In the genomic region with DNA sequence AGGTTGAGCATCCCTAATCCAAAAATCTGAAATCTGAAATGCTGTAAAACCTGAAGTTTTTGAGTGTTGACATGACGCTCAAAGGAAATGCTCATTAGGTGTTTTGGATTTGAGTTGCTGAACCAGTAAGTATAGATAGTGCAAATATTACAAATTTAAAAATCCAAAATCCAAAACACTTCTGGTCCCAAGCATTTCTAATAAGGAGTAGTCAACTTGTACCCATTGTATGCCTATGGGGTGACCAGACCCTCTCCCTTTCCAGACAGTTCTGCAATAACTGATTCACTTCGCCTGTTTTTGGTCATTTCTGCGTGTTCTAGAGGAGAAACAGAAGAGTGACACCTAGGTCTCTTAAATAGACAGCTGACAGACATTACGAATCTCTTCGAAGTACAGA, we compare ENCODE assay signal across 25 cellular contexts.
DNase-seq lines count a peak whose midpoint lies in the region; ATAC-seq, FAIRE-seq and TF ChIP-seq lines count a peak whose summit lies in the region.
"Had no signal": no experiment of that assay in that cellular context is flagged by ENCODE, and none has a peak within 500 bp of the region (broad histone marks: within the 10 kb centered on the region; RNA-seq: fewer than 3 reads in every experiment).

No MANE protein-coding gene starts in this region.

- no peaks in the 10 kb centered on the region for H3K9me3 Mint-ChIP-seq in astrocyte (ENCODE audit: unreplicated experiment)
- no peaks in the 10 kb centered on the region for H3K9me3 Mint-ChIP-seq in endothelial cell (ENCODE audit: unreplicated experiment)
- H3K9me3 Mint-ChIP-seq: CD4-positive, alpha-beta memory T cell had no signal

- WGBS in mesodermal cell (ENCODE audit: insufficient coverage in 2 of 2), 2 experiments, result 90 to 93% methylated on average over 4 to 5 of the region's 5 CpGs

- H3K36me3 Mint-ChIP-seq in astrocyte (ENCODE audit: low read depth, unreplicated experiment) (peaks cover 4% of the 10 kb centered on the region), endothelial cell (ENCODE audit: low read depth, unreplicated experiment) (no peaks in the 10 kb centered on the region)

- peak overlapping the region; percentile 98 for H3K27ac ChIP-seq in cardiac muscle cell
- no peak overlapping the region for H3K27ac ChIP-seq in astrocyte (ENCODE audit: low read depth, low read length)
- peak overlapping the region; percentile 94 for H3K27ac ChIP-seq in mesodermal cell (ENCODE audit: low read depth, low read length, severe bottlenecking)
- H3K27ac ChIP-seq: 22Rv1; BLaER1 treated with 17β-estradiol and CSF1 and Interleukin-3, amounts not matched to agents 10 nM and 100 nM; GM23248 had no signal

- H3K9ac ChIP-seq in astrocyte (ENCODE audit: low read length), result no peak overlapping the region
- H3K9ac ChIP-seq: BLaER1 treated with 17β-estradiol and CSF1 and Interleukin-3, amounts not matched to agents 10 nM and 100 nM; GM23248 had no signal

- H3K4me1 ChIP-seq in cardiac muscle cell (ENCODE audit: low read depth) (peaks cover 78% of the 10 kb centered on the region), astrocyte (ENCODE audit: insufficient read depth, low read length) (peaks cover 11% of the 10 kb centered on the region), mesodermal cell (ENCODE audit: control insufficient read depth, insufficient read depth, low read length, poor library complexity, severe bottlenecking) (peaks cover 77% of the 10 kb centered on the region)
- H3K4me1 ChIP-seq: BLaER1 treated with 17β-estradiol and CSF1 and Interleukin-3, amounts not matched to agents 10 nM and 100 nM had no signal

- H3K79me2 ChIP-seq in astrocyte (ENCODE audit: insufficient read depth, low read length), result peaks cover 10% of the 10 kb centered on the region

- no peaks in the 10 kb centered on the region for H3K27me3 ChIP-seq in cardiac muscle cell
- no peaks in the 10 kb centered on the region for H3K27me3 ChIP-seq in astrocyte (ENCODE audit: insufficient read depth, low read length)
- H3K27me3 ChIP-seq: BLaER1 treated with 17β-estradiol and CSF1 and Interleukin-3, amounts not matched to agents 10 nM and 100 nM; Peyer's patch had no signal

- ATAC-seq in left ventricle myocardium superior, result no peak
- no peak for ATAC-seq in GM21825 (IDR thresholded peaks at IDR 0.05; ENCODE audit: unreplicated experiment)
- ATAC-seq: GM12878, HCT116, HepG2 had no signal

- H3K4me3 ChIP-seq in cardiac muscle cell (no peak overlapping the region), astrocyte (ENCODE audit: insufficient read depth, low read depth, low read length) (no peak overlapping the region), mesodermal cell (ENCODE audit: extremely low read depth, insufficient read depth, low read length, poor library complexity, severe bottlenecking) (no peak overlapping the region)
- H3K4me3 ChIP-seq: BLaER1 treated with 17β-estradiol and CSF1 and Interleukin-3, amounts not matched to agents 10 nM and 100 nM; GM12878; GM23248; Peyer's patch had no signal

- H3K4me3 Mint-ChIP-seq in astrocyte (ENCODE audit: unreplicated experiment) (no peak overlapping the region), endothelial cell (ENCODE audit: unreplicated experiment) (no peak overlapping the region)
- H3K4me3 Mint-ChIP-seq: CD4-positive, alpha-beta memory T cell had no signal

- peaks cover 34% of the 10 kb centered on the region for H3K4me1 Mint-ChIP-seq in astrocyte (ENCODE audit: low read depth, unreplicated experiment)
- peaks cover 51% of the 10 kb centered on the region for H3K4me1 Mint-ChIP-seq in endothelial cell (ENCODE audit: unreplicated experiment)

- H2AFZ ChIP-seq in astrocyte (ENCODE audit: low read depth, low read length), result no peak overlapping the region
- H2AFZ ChIP-seq: GM23248 had no signal

- H3K9me3 ChIP-seq in cardiac muscle cell (ENCODE audit: low read depth) (no peaks in the 10 kb centered on the region), astrocyte (ENCODE audit: insufficient read depth, low read depth, low read length) (no peaks in the 10 kb centered on the region), mesodermal cell (ENCODE audit: control insufficient read depth, low read length) (no peaks in the 10 kb centered on the region)
- H3K9me3 ChIP-seq: BLaER1 treated with 17β-estradiol and CSF1 and Interleukin-3, amounts not matched to agents 10 nM and 100 nM; Caco-2; Peyer's patch had no signal

- TF ChIP-seq CTCF in cardiac muscle cell (IDR thresholded peaks at IDR 0.05; ENCODE audit: low read depth, low read length) (no peak), astrocyte (IDR thresholded peaks at IDR 0.05; ENCODE audit: insufficient read depth, low read depth, low read length) (no peak), endothelial cell (IDR thresholded peaks at IDR 0.05; ENCODE audit: unreplicated experiment) (no peak)

- H3K4me2 ChIP-seq in astrocyte (ENCODE audit: low read length), result no peak overlapping the region
- H3K4me2 ChIP-seq: BLaER1 treated with 17β-estradiol and CSF1 and Interleukin-3, amounts not matched to agents 10 nM and 100 nM had no signal

- DNase-seq in cardiac muscle cell (ENCODE audit: low read depth in 1 of 2, low spot score in 1 of 2), result no peak
- no peak for DNase-seq in left ventricle myocardium superior
- no peak for DNase-seq in astrocyte (ENCODE audit: low read depth)
- no peak for DNase-seq in KBM-7
- DNase-seq in endothelial cell (ENCODE audit: low spot score), result no peak
- DNase-seq in NCI-H446 (lab: John Stamatoyannopoulos, UW), result no peak
- DNase-seq: Caco-2; CD4-positive, alpha-beta memory T cell; DMS 273 treated with DMSO at 0.1 percent for 48 hours; DND-41; GM23248; KG1; NCI-H1105; NCI-H146; NCI-H2029 treated with DMSO at 0.1 percent for 48 hours; NCI-H226; NCI-H526; Peyer's patch had no signal

- FAIRE-seq in astrocyte (lab: Jason Lieb, UNC), result peak; percentile 59
- FAIRE-seq: GM12878, HepG2 had no signal

- H3K27me3 Mint-ChIP-seq in astrocyte (ENCODE audit: low read depth, unreplicated experiment) (no peaks in the 10 kb centered on the region), endothelial cell (ENCODE audit: unreplicated experiment) (peaks cover under 1% of the 10 kb centered on the region)
- H3K27me3 Mint-ChIP-seq: CD4-positive, alpha-beta memory T cell had no signal

- no peaks in the 10 kb centered on the region for H4K20me1 ChIP-seq in astrocyte (ENCODE audit: insufficient read depth, low read length)
- H4K20me1 ChIP-seq: BLaER1 treated with 17β-estradiol and CSF1 and Interleukin-3, amounts not matched to agents 10 nM and 100 nM had no signal

- H3K27ac Mint-ChIP-seq in astrocyte (ENCODE audit: unreplicated experiment) (no peak overlapping the region), endothelial cell (ENCODE audit: unreplicated experiment) (no peak overlapping the region)
- H3K27ac Mint-ChIP-seq: CD4-positive, alpha-beta memory T cell had no signal

- intact Hi-C loops in left ventricle myocardium superior (cut with micrococcal nuclease), result no loop called here

- in situ Hi-C loops in KBM-7 (cut with MboI; ENCODE audit: low pct_unique_long_range_greater_than_20kb, low sequenced_read_pairs), result no loop called here

- peaks cover 3% of the 10 kb centered on the region for H3K36me3 ChIP-seq in cardiac muscle cell
- no peaks in the 10 kb centered on the region for H3K36me3 ChIP-seq in astrocyte (ENCODE audit: insufficient read depth, low read length)
- no peaks in the 10 kb centered on the region for H3K36me3 ChIP-seq in mesodermal cell (ENCODE audit: control insufficient read depth, insufficient read depth, low read length)
- H3K36me3 ChIP-seq: BLaER1 treated with 17β-estradiol and CSF1 and Interleukin-3, amounts not matched to agents 10 nM and 100 nM; Peyer's patch had no signal
